ENCODE assay signal across 11 cellular contexts in genomic region chr15:47374222-47374621, GRCh38.
DNase-seq lines count a peak whose midpoint lies in the region; ATAC-seq and TF ChIP-seq lines count a peak whose summit lies in the region.
"Had no signal": no experiment of that assay in that cellular context is flagged by ENCODE, and none has a peak within 500 bp of the region (broad histone marks: within the 10 kb centered on the region; RNA-seq: fewer than 3 reads in every experiment).

No MANE protein-coding gene starts in this region.

- no peaks in the 10 kb centered on the region for H3K79me2 ChIP-seq in OCI-LY1 (ENCODE audit: insufficient read depth, low read length)

- no peak overlapping the region for H3K9ac ChIP-seq in OCI-LY1 (ENCODE audit: low read length)

- DNase-seq in fibroblast of gingiva (ENCODE audit: low read depth) = peak; percentile 3
- DNase-seq in effector CD4-positive, alpha-beta T cell = no peak
- DNase-seq in NCI-H2107 (lab: John Stamatoyannopoulos, UW) = no peak
- DNase-seq in NCI-H526 treated with DMSO at 0.1 percent for 48 hours (lab: John Stamatoyannopoulos, UW) = no peak
- DNase-seq: activated T-cell treated with anti-CD3 and anti-CD28 coated beads, Interleukin-2, amount 50 U/mL, for 24 hours; CD4-positive, CD25-positive, alpha-beta regulatory T cell had no signal

- no peaks in the 10 kb centered on the region for H3K9me3 ChIP-seq in OCI-LY1 (ENCODE audit: low read length)
- H3K9me3 ChIP-seq: pancreas had no signal

- no peaks in the 10 kb centered on the region for H3K27me3 ChIP-seq in OCI-LY1 (ENCODE audit: insufficient read depth, low read length)
- H3K27me3 ChIP-seq: pancreas had no signal

- H3K27ac ChIP-seq in 22Rv1 = no peak overlapping the region
- no peak overlapping the region for H3K27ac ChIP-seq in OCI-LY1 (ENCODE audit: low read depth, low read length, poor library complexity, severe bottlenecking)
- H3K27ac ChIP-seq: pancreas had no signal

- no peaks in the 10 kb centered on the region for H4K20me1 ChIP-seq in OCI-LY1 (ENCODE audit: insufficient read depth, low read length)

- no peak overlapping the region for H2AFZ ChIP-seq in OCI-LY1 (ENCODE audit: low read length)

- H3F3A ChIP-seq in OCI-LY1 (ENCODE audit: insufficient read depth, low read length) = no peaks in the 10 kb centered on the region

- ATAC-seq in HG02852 (IDR thresholded peaks at IDR 0.05; ENCODE audit: unreplicated experiment) = no peak

- peak; percentile 74 for TF ChIP-seq CTCF in 22Rv1 (IDR thresholded peaks at IDR 0.05)
- peak; percentile 35; the same call in 1 of the 3 replicates for TF ChIP-seq CTCF in GM12872 (IDR thresholded peaks at IDR 0.05; ENCODE audit: insufficient read depth, low read depth, low read length)
- TF ChIP-seq CTCF in OCI-LY1 (IDR thresholded peaks at IDR 0.05; ENCODE audit: low read length) = peak; percentile 33; the same call in 1 of the 2 replicates

- no peaks in the 10 kb centered on the region for H3K9me2 ChIP-seq in OCI-LY1 (ENCODE audit: low read depth, low read length)

- no peak overlapping the region for H3K4me3 ChIP-seq in OCI-LY1 (ENCODE audit: low read depth, low read length, poor library complexity, severe bottlenecking)
- H3K4me3 ChIP-seq: pancreas had no signal

- no peaks in the 10 kb centered on the region for H3K36me3 ChIP-seq in OCI-LY1 (ENCODE audit: insufficient read depth, low read length)
- H3K36me3 ChIP-seq: pancreas had no signal

- no peak overlapping the region for H3K4me2 ChIP-seq in OCI-LY1 (ENCODE audit: low read length)

- H3K4me1 ChIP-seq in OCI-LY1 (ENCODE audit: insufficient read depth, low read length, severe bottlenecking) = no peaks in the 10 kb centered on the region
- H3K4me1 ChIP-seq: pancreas had no signal
